26 cellular contexts compared by ENCODE assay signal in the genomic region with DNA sequence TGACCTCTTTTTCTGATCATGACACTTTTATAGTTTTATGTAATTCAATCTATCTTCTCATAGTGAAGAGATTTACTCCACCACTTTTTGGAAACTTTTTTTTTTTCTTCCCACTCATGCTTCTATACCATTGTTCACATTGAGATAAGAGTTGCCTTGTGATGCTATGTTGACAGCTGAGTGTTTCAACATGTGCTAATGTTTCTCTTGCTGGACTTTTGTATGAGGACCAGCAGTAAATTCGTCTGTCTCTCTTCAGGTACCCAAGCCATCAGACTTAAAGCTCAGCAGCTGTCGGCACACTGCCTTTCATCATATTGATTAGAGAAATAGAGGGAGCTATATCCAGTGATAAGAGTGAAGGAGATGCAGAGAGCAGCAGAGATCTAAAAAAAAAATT.
"Had no signal": no experiment of that assay in that cellular context is flagged by ENCODE, and none has a peak within 500 bp of the region (broad histone marks: within the 10 kb centered on the region; RNA-seq: fewer than 3 reads in every experiment).

No MANE protein-coding gene starts in this region.

- H3K27me3 ChIP-seq: ascending aorta had no signal

- ATAC-seq: activated CD8-positive, alpha-beta T cell treated with anti-CD3 and anti-CD28 coated beads for 36 hours; activated naive CD8-positive, alpha-beta T cell treated with anti-CD3 and anti-CD28 coated beads, Interleukin-2, amount 50 U/mL, for 24 hours had no signal

- DNase-seq: activated B cell treated with CpG ODN at 0.5 μM for 24 hours; activated CD4-positive, alpha-beta memory T cell treated with anti-CD3 and anti-CD28 coated beads for 36 hours; activated CD4-positive, alpha-beta T cell treated with anti-CD3 and anti-CD28 coated beads for 4 hours; activated CD4-positive, alpha-beta T cell treated with anti-CD3 and anti-CD28 coated beads, Interleukin-2, amount 10 ng/mL, durations not matched to agents 24 days and 14 days; activated CD4-positive, alpha-beta T cell treated with anti-CD3 and anti-CD28 coated beads, Interleukin-2, amount 50 U/mL, for 1 hour; activated CD4-positive, alpha-beta T cell treated with anti-CD3 and anti-CD28 coated beads, Interleukin-2, amount 50 U/mL, for 4 hours; activated CD4-positive, CD25-positive, alpha-beta regulatory T cell treated with anti-CD3 and anti-CD28 coated beads, Interleukin-2, amount 50 U/mL, for 72 hours; activated CD8-positive, alpha-beta memory T cell treated with anti-CD3 and anti-CD28 coated beads, Interleukin-2, amount 50 U/mL, for 4 hours; activated CD8-positive, alpha-beta T cell treated with anti-CD3 and anti-CD28 coated beads for 36 hours; activated effector memory CD4-positive, alpha-beta T cell treated with Interleukin-2 at 50 U/mL for 16 hours; activated gamma-delta T cell; activated naive CD4-positive, alpha-beta T cell treated with anti-CD3 and anti-CD28 coated beads, Interleukin-2, amount 10 ng/mL, durations not matched to agents 7 days and 5 days; activated naive CD4-positive, alpha-beta T cell treated with Interleukin-2 at 50 U/mL for 16 hours; activated naive CD8-positive, alpha-beta T cell treated with anti-CD3 and anti-CD28 coated beads, Interleukin-2, amount 10 ng/mL, durations not matched to agents 7 days and 5 days; activated naive CD8-positive, alpha-beta T cell treated with anti-CD3 and anti-CD28 coated beads, Interleukin-2, amount 50 U/mL, for 24 hours; activated T-cell treated with anti-CD3 and anti-CD28 coated beads, Interleukin-2, amount 50 U/mL, for 24 hours; activated T-cell treated with anti-CD3 and anti-CD28 coated beads, Interleukin-2, amount 50 U/mL, for 48 hours; amygdala; anterior cingulate cortex; central memory CD4-positive, alpha-beta T cell; T-helper 2 cell; T-helper 9 cell had no signal

- H3K4me3 ChIP-seq: ascending aorta had no signal

- H3K4me1 ChIP-seq: ascending aorta had no signal

- H3K36me3 ChIP-seq: ascending aorta had no signal

- FAIRE-seq: bronchial epithelial cell, TTC549 had no signal

- H3K9me3 ChIP-seq: ascending aorta had no signal

- H3K27ac ChIP-seq: ascending aorta, VCaP had no signal
